ENCODE assay signal across 19 cellular contexts in the genomic region with DNA sequence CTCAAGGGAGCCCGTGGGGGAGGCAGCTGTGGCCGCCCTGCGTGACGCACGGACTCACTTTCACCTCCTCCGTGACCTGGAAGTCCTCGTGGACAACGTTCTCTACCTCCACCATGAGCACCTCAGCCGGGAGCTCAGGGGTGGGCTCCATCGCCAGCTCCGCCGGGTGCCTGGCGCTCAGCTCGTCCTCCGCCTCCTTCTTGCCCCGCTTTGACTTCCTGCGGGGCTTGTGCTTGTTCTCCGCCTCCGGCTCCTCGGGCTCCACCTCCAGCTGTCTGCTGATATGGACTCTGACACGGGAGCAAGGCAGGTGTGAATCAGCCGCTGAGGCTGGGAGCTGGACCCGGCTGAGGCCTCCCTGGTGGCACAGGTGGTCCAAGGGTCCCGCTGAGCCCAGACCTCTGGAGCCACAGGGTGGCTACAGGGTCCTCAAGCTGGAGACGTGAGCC. TPM values are rescaled to one million over a fixed set of nuclear protein-coding genes. Genes with fewer than 3 reads are reported as not detected.
"Had no signal": no experiment of that assay in that cellular context is flagged by ENCODE, and none has a peak within 500 bp of the region (broad histone marks: within the 10 kb centered on the region; RNA-seq: fewer than 3 reads in every experiment).

No MANE protein-coding gene starts in this region.

- H3K27ac ChIP-seq: dorsolateral prefrontal cortex, gastrocnemius medialis, heart right ventricle, neural progenitor cell had no signal

- H3K27me3 ChIP-seq: dorsolateral prefrontal cortex, gastrocnemius medialis, heart right ventricle, neural progenitor cell had no signal

- H3K36me3 ChIP-seq: neural progenitor cell had no signal

- H3K4me1 ChIP-seq: gastrocnemius medialis, neural progenitor cell had no signal

- H3K9me3 ChIP-seq: gastrocnemius medialis, heart right ventricle had no signal

- DNase-seq: activated CD4-positive, alpha-beta T cell treated with anti-CD3 and anti-CD28 coated beads, Interleukin-2, amount 10 ng/mL, durations not matched to agents 7 days and 5 days; activated gamma-delta T cell treated with Interleukin-2 at 50 U/mL for 16 hours; amniotic stem cell; dorsolateral prefrontal cortex; endodermal cell; erythroblast; gastrocnemius medialis; heart right ventricle; midbrain; retina; stimulated activated CD4-positive, alpha-beta T cell treated with anti-CD3 and anti-CD28 coated beads, Interleukin-2, amount 100 ng/mL, for 48 hours; T-cell; T-helper 9 cell had no signal

- H3K4me3 ChIP-seq: dorsolateral prefrontal cortex, gastrocnemius medialis, heart right ventricle, lung, neural progenitor cell had no signal

RNA-seq across cellular contexts. Expression of a gene that starts 8.7 kb away (rescaled TPM):
- total RNA-seq: activated CD4-positive, alpha-beta T cell treated with anti-CD3 and anti-CD28 coated beads, Interleukin-2, amount 10 ng/mL, durations not matched to agents 7 days and 5 days; cardiac septum; dorsolateral prefrontal cortex; endodermal cell; gastrocnemius medialis; heart right ventricle; myocyte; skeletal muscle tissue; T-cell; urinary bladder had no signal
